ENCODE assay signal across 13 cellular contexts in genomic region chr2:99725810-99726209, GRCh38.
DNase-seq lines count a peak whose midpoint lies in the region; ATAC-seq and TF ChIP-seq lines count a peak whose summit lies in the region.
"Had no signal": no experiment of that assay in that cellular context is flagged by ENCODE, and none has a peak within 500 bp of the region (broad histone marks: within the 10 kb centered on the region; RNA-seq: fewer than 3 reads in every experiment).

No MANE protein-coding gene starts in this region.

- H3K27me3 ChIP-seq in IMR-90 (ENCODE audit: control insufficient read depth, insufficient read depth, low read length) (no peaks in the 10 kb centered on the region), body of pancreas (no peaks in the 10 kb centered on the region)
- H3K27me3 ChIP-seq: ascending aorta, Peyer's patch had no signal

- dilution Hi-C loops in IMR-90 (cut with HindIII; ENCODE audit: low sequenced_read_pairs, unreplicated experiment) = no loop called here

- H3K9ac ChIP-seq in IMR-90 (ENCODE audit: low read depth, low read length) = no peak overlapping the region

- no peak overlapping the region for H3K4me3 Mint-ChIP-seq in mesothelial cell of epicardium
- no peak overlapping the region for H3K4me3 Mint-ChIP-seq in activated T-cell treated with anti-CD3 and anti-CD28 coated beads, Interleukin-2, amount 50 U/mL, for 72 hours

- H3K23ac ChIP-seq in IMR-90 (ENCODE audit: low read depth, low read length) = no peak overlapping the region

- TF ChIP-seq RAD21 in IMR-90 (IDR thresholded peaks at IDR 0.05; ENCODE audit: low read length) = peak; percentile 69

- CTCF ChIA-PET in IMR-90 (lab: Yijun Ruan, JAX) = interaction anchor here (0.5 kb wide), 1 partner anchor 526 kb away, joined by 3 read pairs; no protein-coding TSS in a partner anchor

- intact Hi-C loops in IMR-90 (cut with micrococcal nuclease) = loop anchor here (1.0 to 5.0 kb wide), 4 partner anchors 156 to 534 kb away; no protein-coding TSS in a partner anchor
- intact Hi-C loops in body of pancreas (cut with DNase I) = loop anchor here (10.0 kb wide), 1 partner anchor 519 kb away; no protein-coding TSS in a partner anchor

- TF ChIP-seq POLR2A in IMR-90 (IDR thresholded peaks at IDR 0.05; ENCODE audit: low read depth, low read length) = no peak
- TF ChIP-seq POLR2A in body of pancreas (IDR thresholded peaks at IDR 0.05) = no peak

- POLR2A ChIA-PET in IMR-90 (lab: Charles Lee; ENCODE audit: unreplicated experiment) = no interaction called here

- no peaks in the 10 kb centered on the region for H3K27me3 Mint-ChIP-seq in mesothelial cell of epicardium (ENCODE audit: low read depth)
- no peaks in the 10 kb centered on the region for H3K27me3 Mint-ChIP-seq in activated T-cell treated with anti-CD3 and anti-CD28 coated beads, Interleukin-2, amount 50 U/mL, for 72 hours (ENCODE audit: low read depth)

- TF ChIP-seq CTCF in IMR-90 (conservative IDR thresholded peaks at IDR 0.05; ENCODE audit: low read depth, low read length) (peak; percentile 59), body of pancreas (IDR thresholded peaks at IDR 0.05) (peak in 5 of 7 experiments; percentile 15 to 39 (median 23)), mesothelial cell of epicardium (IDR thresholded peaks at IDR 0.05; ENCODE audit: unreplicated experiment) (peak; percentile 21)

- peaks cover 25% of the 10 kb centered on the region for H3K9me3 Mint-ChIP-seq in mesothelial cell of epicardium
- H3K9me3 Mint-ChIP-seq in activated T-cell treated with anti-CD3 and anti-CD28 coated beads, Interleukin-2, amount 50 U/mL, for 72 hours = peaks cover 0 to 2% of the 10 kb centered on the region in 2 donors

- H4K8ac ChIP-seq in IMR-90 (ENCODE audit: low read depth in 2 of 2, low read length in 2 of 2) = no peak overlapping the region

- no peak overlapping the region for H2BK20ac ChIP-seq in IMR-90 (ENCODE audit: low read depth, low read length)

- H3K4me1 Mint-ChIP-seq in mesothelial cell of epicardium = peaks cover 22% of the 10 kb centered on the region
- no peaks in the 10 kb centered on the region for H3K4me1 Mint-ChIP-seq in activated T-cell treated with anti-CD3 and anti-CD28 coated beads, Interleukin-2, amount 50 U/mL, for 72 hours (ENCODE audit: low read depth)

- H3K9me1 ChIP-seq in IMR-90 (ENCODE audit: insufficient read depth, low read length) = peaks cover 9% of the 10 kb centered on the region; the same call in 1 of the 2 replicates

- H3K27ac ChIP-seq in IMR-90 (ENCODE audit: insufficient read depth, low read length) = no peak overlapping the region; the same call in 1 of the 2 replicates
- H3K27ac ChIP-seq in body of pancreas = no peak overlapping the region
- H3K27ac ChIP-seq: ascending aorta, Peyer's patch had no signal

- peak; percentile 12 for DNase-seq in AG20443 (ENCODE audit: low spot score)
- peak; percentile 28 for DNase-seq in IMR-90
- DNase-seq in body of pancreas = no peak
- DNase-seq in mesothelial cell of epicardium (ENCODE audit: low spot score in 2 of 2, unreplicated experiment in 2 of 2) = no peak
- DNase-seq in ureter (ENCODE audit: low spot score) = no peak
- DNase-seq in occipital lobe (lab: John Stamatoyannopoulos, UW) = no peak
- no peak for DNase-seq in activated T-cell treated with anti-CD3 and anti-CD28 coated beads, Interleukin-2, amount 50 U/mL, for 72 hours
- DNase-seq: activated T-cell treated with anti-CD3 and anti-CD28 coated beads for 4 hours, H7, kidney glomerular epithelial cell, Peyer's patch had no signal

- peaks cover 7% of the 10 kb centered on the region for H3K36me3 Mint-ChIP-seq in mesothelial cell of epicardium
- H3K36me3 Mint-ChIP-seq in activated T-cell treated with anti-CD3 and anti-CD28 coated beads, Interleukin-2, amount 50 U/mL, for 72 hours (ENCODE audit: insufficient read depth in 2 of 2) = peaks cover 0 to 9% of the 10 kb centered on the region in 2 donors

- in situ Hi-C loops in IMR-90 (cut with MboI; ENCODE audit: low sequenced_read_pairs) = loop anchor here (10.0 kb wide), 1 partner anchor 519 kb away; no protein-coding TSS in a partner anchor

- no peak overlapping the region for H3K4me3 ChIP-seq in IMR-90 (ENCODE audit: insufficient read depth, low read depth, low read length)
- H3K4me3 ChIP-seq in body of pancreas = no peak overlapping the region
- H3K4me3 ChIP-seq: ascending aorta, Peyer's patch had no signal

- no peak overlapping the region for H2BK15ac ChIP-seq in IMR-90 (ENCODE audit: low read depth, low read length)

- peaks cover 0 to 6% of the 10 kb centered on the region in 2 experiments; a peak in 1 of 4 replicates for H3K79me1 ChIP-seq in IMR-90 (ENCODE audit: low read depth in 1 of 2, low read length in 2 of 2)

- no peak overlapping the region for H2BK5ac ChIP-seq in IMR-90 (ENCODE audit: low read depth, low read length, poor library complexity, severe bottlenecking)

- H2AK9ac ChIP-seq in IMR-90 (replicated peaks; ENCODE audit: low read depth, low read length, poor library complexity) = no peak overlapping the region

- H3K4me1 ChIP-seq in IMR-90 (ENCODE audit: control insufficient read depth, insufficient read depth, low read length) (peaks cover 16% of the 10 kb centered on the region), body of pancreas (no peaks in the 10 kb centered on the region)
- H3K4me1 ChIP-seq: ascending aorta had no signal

- no peak overlapping the region for H2AK5ac ChIP-seq in IMR-90 (ENCODE audit: low read depth, low read length)

- no peak overlapping the region for H3K14ac ChIP-seq in IMR-90 (replicated peaks; ENCODE audit: low read depth, low read length)

- no peak overlapping the region for H2BK120ac ChIP-seq in IMR-90 (ENCODE audit: low read depth, low read length)

- H3K18ac ChIP-seq in IMR-90 (ENCODE audit: low read depth, low read length) = no peak overlapping the region

- H2AFZ ChIP-seq in IMR-90 (replicated peaks; ENCODE audit: low read length, poor library complexity) = no peak overlapping the region

- H3K4me2 ChIP-seq in IMR-90 (ENCODE audit: low read depth, low read length) = no peak overlapping the region

- no peak for ATAC-seq in IMR-90 (ENCODE audit: low read depth)
- no peak for ATAC-seq in body of pancreas
- no peak for ATAC-seq in activated T-cell treated with anti-CD3 and anti-CD28 coated beads, Interleukin-2, amount 50 U/mL, for 72 hours (replicated peaks in 1 of 2)
- ATAC-seq in GM21825 (IDR thresholded peaks at IDR 0.05; ENCODE audit: unreplicated experiment) = no peak

- BruUV-seq in IMR-90 (replicated peaks; lab: Mats Ljungman, UMichigan) = no TSS peak

- H3K9me3 ChIP-seq in IMR-90 (ENCODE audit: control insufficient read depth, insufficient read depth, low read length) (peaks cover 5% of the 10 kb centered on the region), body of pancreas (peaks cover 0 to 8% (median 0%) of the 10 kb centered on the region in 3 donors)
- H3K9me3 ChIP-seq: Peyer's patch had no signal

- no peak overlapping the region for H4K5ac ChIP-seq in IMR-90 (ENCODE audit: low read depth, low read length)

- no peak overlapping the region for H3K27ac Mint-ChIP-seq in mesothelial cell of epicardium
- no peak overlapping the region for H3K27ac Mint-ChIP-seq in activated T-cell treated with anti-CD3 and anti-CD28 coated beads, Interleukin-2, amount 50 U/mL, for 72 hours

- H4K20me1 ChIP-seq in IMR-90 (ENCODE audit: insufficient read depth, low read length) = no peaks in the 10 kb centered on the region

- no peak overlapping the region for H3K4ac ChIP-seq in IMR-90 (ENCODE audit: low read depth, low read length)

- H3K56ac ChIP-seq in IMR-90 (ENCODE audit: extremely low read depth, insufficient read depth, low read length) = no peak overlapping the region

- H3K36me3 ChIP-seq in IMR-90 (ENCODE audit: control insufficient read depth, insufficient read depth, low read length) (no peaks in the 10 kb centered on the region; the same call in 1 of the 2 replicates), body of pancreas (replicated peaks in 1 of 2; ENCODE audit: insufficient read depth in 1 of 2, low read depth in 2 of 2) (no peaks in the 10 kb centered on the region)
- H3K36me3 ChIP-seq: ascending aorta, Peyer's patch had no signal

- no peak overlapping the region for H4K91ac ChIP-seq in IMR-90 (ENCODE audit: insufficient read depth, low read depth, low read length)

TF ChIP-seq in IMR-90, 13 proteins besides CTCF, POLR2A, EP300 and RAD21:
- TF ChIP-seq CHD1 (IDR thresholded peaks at IDR 0.05; ENCODE audit: low read depth, low read length) = no peak
- peak; percentile 76 for TF ChIP-seq SMC3 (IDR thresholded peaks at IDR 0.05; ENCODE audit: low read depth, low read length)

Comparison
In these comparisons a context has a peak if more than half of its experiments do, and no peak if none do; other contexts are left out.
1. DNase-seq: peak in AG20443 (single experiment) and IMR-90 (single experiment); none in body of pancreas (0 of 4), mesothelial cell of epicardium (0 of 2), ureter (single experiment), occipital lobe (single experiment) and activated T-cell treated with anti-CD3 and anti-CD28 coated beads, Interleukin-2, amount 50 U/mL, for 72 hours (0 of 2).
2. Peak in every context shown above with its lines, with median percentiles within 50 percentile points of each other: CTCF ChIP-seq.